ENCODE assay signal across 1 cellular context in the genomic region with DNA sequence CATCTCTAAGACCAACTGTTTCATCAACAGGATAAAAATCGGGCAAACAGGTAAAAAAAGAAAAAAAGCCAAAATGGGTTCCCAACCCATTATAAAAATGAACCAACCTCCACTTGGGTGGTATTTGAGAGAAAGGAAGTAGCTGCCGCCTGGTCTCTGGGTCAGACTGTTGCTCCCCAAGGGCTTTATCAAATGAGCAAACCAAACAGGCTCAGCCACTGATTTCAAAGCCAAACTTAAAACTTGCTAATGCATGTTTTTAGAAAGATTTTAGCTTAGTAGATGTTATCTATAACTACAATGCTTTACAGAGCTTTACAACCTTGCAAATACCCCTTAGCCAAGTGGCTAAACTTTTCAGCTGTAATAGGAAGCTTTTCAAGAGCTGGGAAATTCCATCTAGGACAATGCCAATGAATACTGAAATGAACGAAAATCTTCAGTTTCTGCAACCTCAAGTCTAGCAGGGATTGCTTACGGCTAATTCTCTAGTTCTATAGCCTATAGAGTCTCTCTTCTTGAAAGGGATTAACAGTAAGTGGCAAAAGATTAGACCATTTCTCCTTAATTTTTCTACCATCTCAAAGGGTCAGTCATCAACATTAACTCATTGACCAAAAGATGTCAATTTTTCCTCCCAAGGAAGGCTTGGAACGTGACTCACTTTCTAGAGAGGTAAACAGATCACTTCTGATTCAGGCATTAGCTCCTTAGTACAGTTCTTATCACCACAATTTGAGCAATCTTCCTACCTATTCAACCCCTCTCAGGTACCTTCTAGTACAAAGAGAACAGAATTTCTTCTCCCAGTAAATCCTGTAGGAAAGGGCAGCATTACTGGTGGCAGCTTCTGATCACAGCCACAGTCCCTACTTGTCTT.
TF ChIP-seq lines count a peak whose summit lies in the region.

No MANE protein-coding gene starts in this region.

TF ChIP-seq in IMR-90, 13 proteins besides CTCF, POLR2A, EP300 and RAD21 (continued from another document):
- TF ChIP-seq, protein P1, sequence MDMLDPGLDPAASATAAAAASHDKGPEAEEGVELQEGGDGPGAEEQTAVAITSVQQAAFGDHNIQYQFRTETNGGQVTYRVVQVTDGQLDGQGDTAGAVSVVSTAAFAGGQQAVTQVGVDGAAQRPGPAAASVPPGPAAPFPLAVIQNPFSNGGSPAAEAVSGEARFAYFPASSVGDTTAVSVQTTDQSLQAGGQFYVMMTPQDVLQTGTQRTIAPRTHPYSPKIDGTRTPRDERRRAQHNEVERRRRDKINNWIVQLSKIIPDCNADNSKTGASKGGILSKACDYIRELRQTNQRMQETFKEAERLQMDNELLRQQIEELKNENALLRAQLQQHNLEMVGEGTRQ (IDR thresholded peaks at IDR 0.05; ENCODE audit: low read depth, low read length), result no peak
- no peak for TF ChIP-seq NFE2L2 (IDR thresholded peaks at IDR 0.05; ENCODE audit: low read depth, low read length)
